Comparison of ENCODE assay signal across 8 cellular contexts in genomic region chrX:153600032-153600373, GRCh38. TPM values are rescaled to one million over a fixed set of nuclear protein-coding genes. Genes with fewer than 3 reads are reported as not detected.
DNase-seq lines count a peak whose midpoint lies in the region; ATAC-seq, FAIRE-seq and TF ChIP-seq lines count a peak whose summit lies in the region.

No MANE protein-coding gene starts in this region.

- H3K4me3 Mint-ChIP-seq in HFFc6: peak overlapping the region; percentile 89
- peak overlapping the region; percentile 87 for H3K4me3 Mint-ChIP-seq in activated T-helper 2 cell treated with anti-CD3 and anti-CD28 coated beads, Interferon-gamma antibody, Interleukin-2, Interleukin-4, amounts not matched to agents 10 μg/mL and 5 μg/mL and 100 μg/mL, durations not matched to agents 14 hours and 24 hours and 36 hours (ENCODE audit: low read depth)

- H3K4me1 ChIP-seq in ACC112 (ENCODE audit: control insufficient read depth, insufficient read depth, low read length, unreplicated experiment) (peaks cover 7% of the 10 kb centered on the region), upper lobe of right lung (peaks cover 8% of the 10 kb centered on the region)

- H3K27me3 ChIP-seq in ACC112 (ENCODE audit: insufficient read depth, low read length) (no peaks in the 10 kb centered on the region), upper lobe of right lung (no peaks in the 10 kb centered on the region)

- H3K36me3 Mint-ChIP-seq in HFFc6 (ENCODE audit: low read depth): peaks cover 7% of the 10 kb centered on the region
- H3K36me3 Mint-ChIP-seq in activated T-helper 2 cell treated with anti-CD3 and anti-CD28 coated beads, Interferon-gamma antibody, Interleukin-2, Interleukin-4, amounts not matched to agents 10 μg/mL and 5 μg/mL and 100 μg/mL, durations not matched to agents 14 hours and 24 hours and 36 hours (ENCODE audit: low read depth): peaks cover 14% of the 10 kb centered on the region

- peaks cover 16% of the 10 kb centered on the region for H3K79me2 ChIP-seq in ACC112 (ENCODE audit: control insufficient read depth, insufficient read depth, low read length, unreplicated experiment)

- H3K4me1 Mint-ChIP-seq in HFFc6 (ENCODE audit: low read depth): peaks cover 15% of the 10 kb centered on the region
- H3K4me1 Mint-ChIP-seq in activated T-helper 2 cell treated with anti-CD3 and anti-CD28 coated beads, Interferon-gamma antibody, Interleukin-2, Interleukin-4, amounts not matched to agents 10 μg/mL and 5 μg/mL and 100 μg/mL, durations not matched to agents 14 hours and 24 hours and 36 hours (ENCODE audit: low read depth): peaks cover 27% of the 10 kb centered on the region

- H3K9me3 ChIP-seq in upper lobe of right lung: no peaks in the 10 kb centered on the region

- no peak for FAIRE-seq in GM12891 (lab: Jason Lieb, UNC)
- FAIRE-seq in frontal cortex (lab: Jason Lieb, UNC): no peak

- no peak for TF ChIP-seq CTCF in HFFc6 (IDR thresholded peaks at IDR 0.05)
- no peak for TF ChIP-seq CTCF in upper lobe of right lung (IDR thresholded peaks at IDR 0.05)

- no peak for TF ChIP-seq POLR2A in GM12891 (IDR thresholded peaks at IDR 0.05; ENCODE audit: low read depth, low read length)

- peak overlapping the region; percentile 90 for H3K4me3 ChIP-seq in ACC112 (ENCODE audit: low read depth, low read length)
- H3K4me3 ChIP-seq in upper lobe of right lung: peak overlapping the region; percentile 60

- no peak for ATAC-seq in upper lobe of right lung

- H3K27ac Mint-ChIP-seq in HFFc6: no peak overlapping the region
- peak overlapping the region; percentile 60 for H3K27ac Mint-ChIP-seq in activated T-helper 2 cell treated with anti-CD3 and anti-CD28 coated beads, Interferon-gamma antibody, Interleukin-2, Interleukin-4, amounts not matched to agents 10 μg/mL and 5 μg/mL and 100 μg/mL, durations not matched to agents 14 hours and 24 hours and 36 hours

- DNase-seq in HFFc6: no peak
- no peak for DNase-seq in activated T-helper 2 cell treated with anti-CD3 and anti-CD28 coated beads, Interferon-gamma antibody, Interleukin-2, Interleukin-4, amounts not matched to agents 10 μg/mL and 5 μg/mL and 100 μg/mL, durations not matched to agents 14 hours and 24 hours and 36 hours (ENCODE audit: low spot score)
- peak; percentile 6 for DNase-seq in left kidney (ENCODE audit: low read depth, low spot score)
- DNase-seq in upper lobe of right lung: no peak
- no peak for DNase-seq in NCI-H2196 treated with DMSO at 0.1 percent for 48 hours (lab: John Stamatoyannopoulos, UW; ENCODE audit: unreplicated experiment)
- no peak for DNase-seq in GM12891 (ENCODE audit: insufficient read length, low spot score)
- DNase-seq in frontal cortex (ENCODE audit: low spot score in 2 of 2): no peak

- intact Hi-C loops in activated T-helper 2 cell treated with anti-CD3 and anti-CD28 coated beads, Interferon-gamma antibody, Interleukin-2, Interleukin-4, amounts not matched to agents 10 μg/mL and 5 μg/mL and 100 μg/mL, durations not matched to agents 14 hours and 24 hours and 36 hours (cut with micrococcal nuclease): no loop called here
- intact Hi-C loops in upper lobe of right lung (cut with DNase I): no loop called here

- peak overlapping the region; percentile 93 for H2AFZ ChIP-seq in ACC112 (ENCODE audit: low read length, unreplicated experiment)

- no peak overlapping the region for H3K27ac ChIP-seq in ACC112 (ENCODE audit: low read depth, low read length)
- no peak overlapping the region for H3K27ac ChIP-seq in upper lobe of right lung

- H3K27me3 Mint-ChIP-seq in HFFc6 (ENCODE audit: insufficient read depth): peaks cover 1% of the 10 kb centered on the region; the same call in 1 of the 2 replicates
- no peaks in the 10 kb centered on the region for H3K27me3 Mint-ChIP-seq in activated T-helper 2 cell treated with anti-CD3 and anti-CD28 coated beads, Interferon-gamma antibody, Interleukin-2, Interleukin-4, amounts not matched to agents 10 μg/mL and 5 μg/mL and 100 μg/mL, durations not matched to agents 14 hours and 24 hours and 36 hours (ENCODE audit: low read depth)

- H3K9me3 Mint-ChIP-seq in HFFc6: no peaks in the 10 kb centered on the region
- no peaks in the 10 kb centered on the region for H3K9me3 Mint-ChIP-seq in activated T-helper 2 cell treated with anti-CD3 and anti-CD28 coated beads, Interferon-gamma antibody, Interleukin-2, Interleukin-4, amounts not matched to agents 10 μg/mL and 5 μg/mL and 100 μg/mL, durations not matched to agents 14 hours and 24 hours and 36 hours

- no peaks in the 10 kb centered on the region for H3K36me3 ChIP-seq in ACC112 (ENCODE audit: insufficient read depth, low read length)
- no peaks in the 10 kb centered on the region for H3K36me3 ChIP-seq in upper lobe of right lung

TF ChIP-seq in GM12891, 5 proteins besides CTCF, POLR2A, EP300 and RAD21:
- TF ChIP-seq POU2F2 (IDR thresholded peaks at IDR 0.05; ENCODE audit: low read depth, low read length): no peak
- no peak for TF ChIP-seq TAF1 (IDR thresholded peaks at IDR 0.05; ENCODE audit: low read depth, low read length)
- no peak for TF ChIP-seq PAX5 (IDR thresholded peaks at IDR 0.05; ENCODE audit: insufficient read depth, low read length, severe bottlenecking)
- TF ChIP-seq POLR2AphosphoS5 (IDR thresholded peaks at IDR 0.05; ENCODE audit: low read depth, low read length): no peak
- no peak for TF ChIP-seq SPI1 (IDR thresholded peaks at IDR 0.05; ENCODE audit: low read depth, low read length)

RNA-seq across cellular contexts. Expression of gene CCNQ, which starts 1.1 kb away (rescaled TPM):
- 10 to 100 TPM; 25.7 to 31.9 (median 29.6) TPM for total RNA-seq in HFFc6 (2021; fragmentation: NEBNext Ultra II Directional; extraction: Animal tissue kit (Norgen Biotek cat#: 25700))
- 23.6 and 25.3 TPM in 2 replicates for total RNA-seq in activated T-helper 2 cell treated with anti-CD3 and anti-CD28 coated beads, Interferon-gamma antibody, Interleukin-2, Interleukin-4, amounts not matched to agents 10 μg/mL and 5 μg/mL and 100 μg/mL, durations not matched to agents 14 hours and 24 hours and 36 hours
- total RNA-seq in upper lobe of right lung: 18.9 TPM
- 12.6 TPM for polyA plus RNA-seq in GM12891 (2012; ENCODE audit: low read depth, missing spikeins)
- 21.2 TPM for total RNA-seq in frontal cortex

RNA-seq across cellular contexts. Expression of gene DUSP9, which starts 47.0 kb away (rescaled TPM):
- not detected for total RNA-seq in HFFc6 (2021; fragmentation: NEBNext Ultra II Directional; extraction: Animal tissue kit (Norgen Biotek cat#: 25700))
- 0.11 and 0.16 TPM in 2 replicates for total RNA-seq in activated T-helper 2 cell treated with anti-CD3 and anti-CD28 coated beads, Interferon-gamma antibody, Interleukin-2, Interleukin-4, amounts not matched to agents 10 μg/mL and 5 μg/mL and 100 μg/mL, durations not matched to agents 14 hours and 24 hours and 36 hours
- total RNA-seq in upper lobe of right lung: not detected
- polyA plus RNA-seq in GM12891 (2012; ENCODE audit: low read depth, missing spikeins): not detected
- 2.9 TPM for total RNA-seq in frontal cortex
